9 cellular contexts compared by ENCODE assay signal in the genomic region with DNA sequence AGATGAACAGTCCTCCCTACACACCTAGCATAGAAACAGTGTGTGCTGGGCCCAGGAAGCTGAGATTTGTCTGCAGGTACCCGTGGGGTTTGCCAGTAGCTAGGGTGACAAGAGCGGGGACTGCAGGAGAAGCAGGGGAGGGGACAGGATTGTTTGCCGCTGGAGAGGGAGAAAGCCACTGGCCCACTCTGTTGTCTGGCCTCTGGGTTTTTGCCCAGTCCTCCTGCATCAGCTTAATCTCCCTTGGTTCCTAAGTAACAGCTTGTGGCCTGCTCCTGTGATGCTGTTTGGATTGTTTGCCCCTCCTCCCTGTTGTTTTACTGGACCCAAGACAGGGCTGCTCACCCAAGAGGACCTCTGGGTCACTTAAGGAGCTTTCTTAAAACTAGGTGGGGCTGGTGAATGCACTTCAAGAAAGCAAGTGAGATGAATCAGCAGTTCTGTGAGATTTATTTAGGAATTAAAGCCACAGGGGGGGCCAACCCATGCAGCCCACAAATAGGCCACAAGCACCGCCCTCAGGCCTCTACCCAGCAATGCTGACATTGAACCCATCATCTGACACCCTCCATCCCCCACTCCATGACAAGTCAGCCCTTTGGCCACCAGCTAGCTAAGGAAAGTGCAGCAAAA.
A peak's percentile ranks its signal among the peaks of the same experiment; 100 is the strongest.
DNase-seq lines count a peak whose midpoint lies in the region; ATAC-seq and TF ChIP-seq lines count a peak whose summit lies in the region.
"Had no signal": no experiment of that assay in that cellular context is flagged by ENCODE, and none has a peak within 500 bp of the region (broad histone marks: within the 10 kb centered on the region; RNA-seq: fewer than 3 reads in every experiment).

No MANE protein-coding gene starts in this region.

- H3K36me3 ChIP-seq in BLaER1 treated with 17β-estradiol and CSF1 and Interleukin-3, amounts not matched to agents 10 nM and 100 nM = no peaks in the 10 kb centered on the region
- H3K36me3 ChIP-seq in IMR-90 (ENCODE audit: control insufficient read depth, insufficient read depth, low read length) = no peaks in the 10 kb centered on the region
- H3K36me3 ChIP-seq in mesendoderm (ENCODE audit: control insufficient read depth, insufficient read depth, low read length) = no peaks in the 10 kb centered on the region
- no peaks in the 10 kb centered on the region for H3K36me3 ChIP-seq in tibial artery

- H3K79me1 ChIP-seq in IMR-90 (ENCODE audit: low read depth in 1 of 2, low read length in 2 of 2) = peaks cover 4 to 42% of the 10 kb centered on the region in 2 experiments; a peak in 2 of 4 replicates
- no peaks in the 10 kb centered on the region for H3K79me1 ChIP-seq in mesendoderm (ENCODE audit: low read length)

- DNase-seq in IMR-90 = peak; percentile 81
- DNase-seq in cardiac fibroblast (ENCODE audit: low read depth in 2 of 2) = peak; percentile 93 to 96
- peak; percentile 23 for DNase-seq in mesendoderm
- DNase-seq in inferior parietal cortex (ENCODE audit: extremely low spot score) = no peak
- DNase-seq in RPMI8226 = no peak
- no peak for DNase-seq in tibial artery
- DNase-seq: stimulated activated naive CD4-positive, alpha-beta T cell treated with Interleukin-2 at 50 U/mL for 16 hours had no signal

- no peaks in the 10 kb centered on the region for H4K20me1 ChIP-seq in BLaER1 treated with 17β-estradiol and CSF1 and Interleukin-3, amounts not matched to agents 10 nM and 100 nM
- H4K20me1 ChIP-seq in IMR-90 (ENCODE audit: insufficient read depth, low read length) = no peaks in the 10 kb centered on the region

- TF ChIP-seq POLR2A in IMR-90 (IDR thresholded peaks at IDR 0.05; ENCODE audit: low read depth, low read length) = no peak

- H4K8ac ChIP-seq in IMR-90 (ENCODE audit: low read depth in 2 of 2, low read length in 2 of 2) = peak overlapping the region; percentile 64 to 93
- H4K8ac ChIP-seq in mesendoderm (ENCODE audit: low read depth, low read length) = no peak overlapping the region

- H3K18ac ChIP-seq in IMR-90 (ENCODE audit: low read depth, low read length) (peak overlapping the region; percentile 76), mesendoderm (ENCODE audit: low read length) (no peak overlapping the region)

- CTCF ChIA-PET in IMR-90 (lab: Yijun Ruan, JAX) = no interaction called here

- H2BK15ac ChIP-seq in IMR-90 (ENCODE audit: low read depth, low read length) (peak overlapping the region; percentile 75; the same call in 2 of the 3 replicates), mesendoderm (replicated peaks; ENCODE audit: low read depth) (no peak overlapping the region)

- TF ChIP-seq RAD21 in IMR-90 (IDR thresholded peaks at IDR 0.05; ENCODE audit: low read length) = no peak

- WGBS in IMR-90 (ENCODE audit: extremely low coverage in 2 of 2, insufficient read length in 1 of 2), 2 experiments = 0% methylated on average over 1 of the region's 4 CpGs; no CpG with 5 or more reads in 1 of the 2 experiments
- WGBS in mesendoderm (ENCODE audit: extremely low coverage, insufficient coverage, low lambda C conversion rate) = no CpG with 5 or more reads among the region's 4 CpGs

- no peaks in the 10 kb centered on the region for H3K27me3 ChIP-seq in BLaER1 treated with 17β-estradiol and CSF1 and Interleukin-3, amounts not matched to agents 10 nM and 100 nM
- no peaks in the 10 kb centered on the region for H3K27me3 ChIP-seq in IMR-90 (ENCODE audit: control insufficient read depth, insufficient read depth, low read length)
- H3K27me3 ChIP-seq in mesendoderm (ENCODE audit: insufficient read depth, low read length, poor library complexity) = no peaks in the 10 kb centered on the region
- H3K27me3 ChIP-seq in tibial artery = no peaks in the 10 kb centered on the region

- H3K4me2 ChIP-seq in BLaER1 treated with 17β-estradiol and CSF1 and Interleukin-3, amounts not matched to agents 10 nM and 100 nM = peak overlapping the region; percentile 35 to 82 (median 79)
- H3K4me2 ChIP-seq in IMR-90 (ENCODE audit: low read depth, low read length) = peak overlapping the region; percentile 21
- no peak overlapping the region for H3K4me2 ChIP-seq in mesendoderm (ENCODE audit: low read length)

- peaks cover 19% of the 10 kb centered on the region for H3K9me1 ChIP-seq in IMR-90 (ENCODE audit: insufficient read depth, low read length)

- no peaks in the 10 kb centered on the region for H3K9me3 ChIP-seq in BLaER1 treated with 17β-estradiol and CSF1 and Interleukin-3, amounts not matched to agents 10 nM and 100 nM (replicated peaks in 1 of 11)
- no peaks in the 10 kb centered on the region for H3K9me3 ChIP-seq in IMR-90 (ENCODE audit: control insufficient read depth, insufficient read depth, low read length)
- no peaks in the 10 kb centered on the region for H3K9me3 ChIP-seq in tibial artery

- H2BK120ac ChIP-seq in IMR-90 (ENCODE audit: low read depth, low read length) = peak overlapping the region; percentile 97
- H2BK120ac ChIP-seq in mesendoderm (ENCODE audit: low read depth, low read length) = no peak overlapping the region

- H3K56ac ChIP-seq in IMR-90 (ENCODE audit: extremely low read depth, insufficient read depth, low read length) (peak overlapping the region; percentile 86), mesendoderm (ENCODE audit: low read length) (no peak overlapping the region)

- intact Hi-C loops in IMR-90 (cut with micrococcal nuclease) (loop anchor here (1.0 kb wide), 1 partner anchor 144 kb away; no protein-coding TSS in a partner anchor), tibial artery (cut with DNase I; ENCODE audit: low total_unique reads) (loop anchor here (10.0 kb wide), 1 partner anchor 335 kb away; no protein-coding TSS in a partner anchor)

- H3K4me1 ChIP-seq in BLaER1 treated with 17β-estradiol and CSF1 and Interleukin-3, amounts not matched to agents 10 nM and 100 nM = peaks cover 24 to 51% (median 43%) of the 10 kb centered on the region in 10 experiments
- H3K4me1 ChIP-seq in IMR-90 (ENCODE audit: control insufficient read depth, insufficient read depth, low read length) (peaks cover 24% of the 10 kb centered on the region), mesendoderm (ENCODE audit: control insufficient read depth, low read depth, low read length) (no peaks in the 10 kb centered on the region), tibial artery (peaks cover 0 to 14% (median 5%) of the 10 kb centered on the region in 4 donors)

- peak overlapping the region; percentile 96 for H2BK5ac ChIP-seq in IMR-90 (ENCODE audit: low read depth, low read length, poor library complexity, severe bottlenecking)
- H2BK5ac ChIP-seq in mesendoderm (ENCODE audit: low read length) = no peak overlapping the region

- peak overlapping the region; percentile 96 for H3K4ac ChIP-seq in IMR-90 (ENCODE audit: low read depth, low read length)
- no peak overlapping the region for H3K4ac ChIP-seq in mesendoderm (ENCODE audit: low read depth, low read length)

- peak overlapping the region; percentile 96 for H4K91ac ChIP-seq in IMR-90 (ENCODE audit: insufficient read depth, low read depth, low read length)

- H3K4me3 ChIP-seq in BLaER1 treated with 17β-estradiol and CSF1 and Interleukin-3, amounts not matched to agents 10 nM and 100 nM = no peak overlapping the region
- H3K4me3 ChIP-seq in IMR-90 (ENCODE audit: insufficient read depth, low read depth, low read length) (no peak overlapping the region), cardiac fibroblast (replicated peaks in 1 of 2; ENCODE audit: low read depth in 2 of 2, low read length in 2 of 2) (peak overlapping the region in 1 of 2 donors; percentile 11), mesendoderm (ENCODE audit: low read length) (no peak overlapping the region), tibial artery (no peak overlapping the region)

- POLR2A ChIA-PET in IMR-90 (lab: Charles Lee; ENCODE audit: unreplicated experiment) = interaction anchor here (0.5 to 0.6 kb wide), 4 partner anchors 9 to 23 kb away, joined by 3 to 15 read pairs (median 8); no protein-coding TSS in a partner anchor

- H2AK5ac ChIP-seq in IMR-90 (ENCODE audit: low read depth, low read length) (peak overlapping the region; percentile 89), mesendoderm (ENCODE audit: low read length) (no peak overlapping the region)

- dilution Hi-C loops in IMR-90 (cut with HindIII; ENCODE audit: low sequenced_read_pairs, unreplicated experiment) = no loop called here

- peak overlapping the region; percentile 86 for H3K14ac ChIP-seq in IMR-90 (replicated peaks; ENCODE audit: low read depth, low read length)

- no peaks in the 10 kb centered on the region for H3K79me2 ChIP-seq in mesendoderm (ENCODE audit: control insufficient read depth, insufficient read depth, low read length)

- peak overlapping the region; percentile 47 for H4K5ac ChIP-seq in IMR-90 (ENCODE audit: low read depth, low read length)
- H4K5ac ChIP-seq in mesendoderm (ENCODE audit: low read length) = no peak overlapping the region

- peak overlapping the region; percentile 93 for H2BK20ac ChIP-seq in IMR-90 (ENCODE audit: low read depth, low read length)

- TF ChIP-seq CTCF in IMR-90 (conservative IDR thresholded peaks at IDR 0.05; ENCODE audit: low read depth, low read length) = no peak
- no peak for TF ChIP-seq CTCF in cardiac fibroblast (IDR thresholded peaks at IDR 0.05; ENCODE audit: low read depth, low read length)
- TF ChIP-seq CTCF in tibial artery (IDR thresholded peaks at IDR 0.05) = no peak

- in situ Hi-C loops in IMR-90 (cut with MboI; ENCODE audit: low sequenced_read_pairs) = no loop called here

- H3K23ac ChIP-seq in IMR-90 (ENCODE audit: low read depth, low read length) = peak overlapping the region; percentile 73
- no peak overlapping the region for H3K23ac ChIP-seq in mesendoderm (ENCODE audit: low read length)

- peak overlapping the region in 8 of 11 experiments; percentile 25 to 67 (median 50); a peak in 14 of 22 replicates for H3K27ac ChIP-seq in BLaER1 treated with 17β-estradiol and CSF1 and Interleukin-3, amounts not matched to agents 10 nM and 100 nM
- H3K27ac ChIP-seq in IMR-90 (ENCODE audit: insufficient read depth, low read length) = peak overlapping the region; percentile 84
- H3K27ac ChIP-seq in mesendoderm (ENCODE audit: low read depth, low read length) = no peak overlapping the region
- H3K27ac ChIP-seq in tibial artery = peak overlapping the region in 1 of 2 donors; percentile 12

- BruUV-seq in IMR-90 (replicated peaks; lab: Mats Ljungman, UMichigan) = no TSS peak

- ATAC-seq in IMR-90 (ENCODE audit: low read depth) = peak; percentile 56
- no peak for ATAC-seq in HG02852 (IDR thresholded peaks at IDR 0.05; ENCODE audit: unreplicated experiment)

- peak overlapping the region in 4 of 11 experiments; percentile 11 to 41 (median 35); a peak in 3 of 22 replicates for H3K9ac ChIP-seq in BLaER1 treated with 17β-estradiol and CSF1 and Interleukin-3, amounts not matched to agents 10 nM and 100 nM
- peak overlapping the region; percentile 50 for H3K9ac ChIP-seq in IMR-90 (ENCODE audit: low read depth, low read length)
- H3K9ac ChIP-seq in mesendoderm (ENCODE audit: low read length) = no peak overlapping the region

- H2AK9ac ChIP-seq in IMR-90 (replicated peaks; ENCODE audit: low read depth, low read length, poor library complexity) = peak overlapping the region; percentile 95

- H2AFZ ChIP-seq in IMR-90 (replicated peaks; ENCODE audit: low read length, poor library complexity) = peak overlapping the region; percentile 45

TF ChIP-seq in IMR-90, 13 proteins besides CTCF, POLR2A, EP300 and RAD21 (continues in another document):
- TF ChIP-seq RCOR1 (IDR thresholded peaks at IDR 0.05; ENCODE audit: insufficient replicate concordance, low read length) (no peak), MAZ (IDR thresholded peaks at IDR 0.05; ENCODE audit: borderline replicate concordance, low read depth, low read length) (no peak)

Comparison
In these comparisons a context has a peak if more than half of its experiments do, and no peak if none do; other contexts are left out.
1. DNase-seq: peak in IMR-90 (single experiment), cardiac fibroblast (2 of 2) and mesendoderm (single experiment); none in inferior parietal cortex (single experiment), RPMI8226 (single experiment) and tibial artery (0 of 2).